In the genomic region with DNA sequence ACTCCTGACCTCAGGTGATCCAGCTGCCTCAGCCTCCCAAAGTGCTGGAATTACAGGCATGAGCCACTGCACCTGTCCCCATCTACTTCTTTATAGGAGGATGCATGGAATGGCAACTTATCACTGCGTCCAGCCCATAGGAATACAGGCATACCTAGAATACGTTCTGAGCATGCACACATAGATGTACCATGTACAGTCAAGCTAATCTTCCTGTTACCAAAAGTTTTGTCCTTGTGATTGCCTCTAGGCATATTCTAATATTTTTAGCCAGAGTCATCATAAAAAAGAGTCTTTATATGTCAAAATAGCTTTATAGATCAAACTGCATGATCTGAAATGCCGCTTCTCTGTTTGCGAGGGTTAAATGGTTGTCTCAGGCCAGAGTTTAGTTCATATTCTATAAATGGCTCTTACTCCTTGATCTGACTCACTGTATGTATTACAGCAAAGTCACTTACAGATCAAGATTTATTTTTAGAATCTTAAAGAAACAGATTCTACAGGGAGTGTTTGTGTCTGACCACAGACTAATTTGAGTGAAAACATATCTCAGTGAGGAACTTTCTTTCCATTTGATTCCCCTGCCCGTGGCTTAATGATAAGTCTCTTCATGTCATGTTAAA, we compare ENCODE assay signal across 1 cellular context.
TF ChIP-seq lines count a peak whose summit lies in the region.

No MANE protein-coding gene starts in this region.

TF ChIP-seq in IMR-90, 13 proteins besides CTCF, POLR2A, EP300 and RAD21:
- peak; percentile 58 for TF ChIP-seq FOS (IDR thresholded peaks at IDR 0.05; ENCODE audit: low read depth, low read length)
- TF ChIP-seq RFX5 (IDR thresholded peaks at IDR 0.05; ENCODE audit: low read depth, low read length), result no peak
- TF ChIP-seq RCOR1 (IDR thresholded peaks at IDR 0.05; ENCODE audit: insufficient replicate concordance, low read length), result no peak
- TF ChIP-seq, protein P1, sequence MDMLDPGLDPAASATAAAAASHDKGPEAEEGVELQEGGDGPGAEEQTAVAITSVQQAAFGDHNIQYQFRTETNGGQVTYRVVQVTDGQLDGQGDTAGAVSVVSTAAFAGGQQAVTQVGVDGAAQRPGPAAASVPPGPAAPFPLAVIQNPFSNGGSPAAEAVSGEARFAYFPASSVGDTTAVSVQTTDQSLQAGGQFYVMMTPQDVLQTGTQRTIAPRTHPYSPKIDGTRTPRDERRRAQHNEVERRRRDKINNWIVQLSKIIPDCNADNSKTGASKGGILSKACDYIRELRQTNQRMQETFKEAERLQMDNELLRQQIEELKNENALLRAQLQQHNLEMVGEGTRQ (IDR thresholded peaks at IDR 0.05; ENCODE audit: low read depth, low read length), result no peak
- TF ChIP-seq CEBPB (IDR thresholded peaks at IDR 0.05; ENCODE audit: low read depth, low read length), result peak; percentile 30; the same call in 1 of the 2 replicates
- no peak for TF ChIP-seq CHD1 (IDR thresholded peaks at IDR 0.05; ENCODE audit: low read depth, low read length)
- no peak for TF ChIP-seq MXI1 (IDR thresholded peaks at IDR 0.05; ENCODE audit: borderline replicate concordance, low read depth, low read length)
- no peak for TF ChIP-seq SMC3 (IDR thresholded peaks at IDR 0.05; ENCODE audit: low read depth, low read length)
- TF ChIP-seq BHLHE40 (IDR thresholded peaks at IDR 0.05; ENCODE audit: low read depth, low read length), result no peak
- TF ChIP-seq, protein P2, sequence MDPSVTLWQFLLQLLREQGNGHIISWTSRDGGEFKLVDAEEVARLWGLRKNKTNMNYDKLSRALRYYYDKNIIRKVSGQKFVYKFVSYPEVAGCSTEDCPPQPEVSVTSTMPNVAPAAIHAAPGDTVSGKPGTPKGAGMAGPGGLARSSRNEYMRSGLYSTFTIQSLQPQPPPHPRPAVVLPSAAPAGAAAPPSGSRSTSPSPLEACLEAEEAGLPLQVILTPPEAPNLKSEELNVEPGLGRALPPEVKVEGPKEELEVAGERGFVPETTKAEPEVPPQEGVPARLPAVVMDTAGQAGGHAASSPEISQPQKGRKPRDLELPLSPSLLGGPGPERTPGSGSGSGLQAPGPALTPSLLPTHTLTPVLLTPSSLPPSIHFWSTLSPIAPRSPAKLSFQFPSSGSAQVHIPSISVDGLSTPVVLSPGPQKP (IDR thresholded peaks at IDR 0.05; ENCODE audit: borderline replicate concordance, low read depth, low read length), result no peak
- TF ChIP-seq MAZ (IDR thresholded peaks at IDR 0.05; ENCODE audit: borderline replicate concordance, low read depth, low read length), result no peak
- 0 out of 2 replicates have a peak, but pooled peaks have one; percentile 16 for TF ChIP-seq NFE2L2 (IDR thresholded peaks at IDR 0.05; ENCODE audit: low read depth, low read length)
- no peak for TF ChIP-seq MAFK (IDR thresholded peaks at IDR 0.05; ENCODE audit: low read depth, low read length)
